Comparison of ENCODE assay signal across 11 cellular contexts in the genomic region with DNA sequence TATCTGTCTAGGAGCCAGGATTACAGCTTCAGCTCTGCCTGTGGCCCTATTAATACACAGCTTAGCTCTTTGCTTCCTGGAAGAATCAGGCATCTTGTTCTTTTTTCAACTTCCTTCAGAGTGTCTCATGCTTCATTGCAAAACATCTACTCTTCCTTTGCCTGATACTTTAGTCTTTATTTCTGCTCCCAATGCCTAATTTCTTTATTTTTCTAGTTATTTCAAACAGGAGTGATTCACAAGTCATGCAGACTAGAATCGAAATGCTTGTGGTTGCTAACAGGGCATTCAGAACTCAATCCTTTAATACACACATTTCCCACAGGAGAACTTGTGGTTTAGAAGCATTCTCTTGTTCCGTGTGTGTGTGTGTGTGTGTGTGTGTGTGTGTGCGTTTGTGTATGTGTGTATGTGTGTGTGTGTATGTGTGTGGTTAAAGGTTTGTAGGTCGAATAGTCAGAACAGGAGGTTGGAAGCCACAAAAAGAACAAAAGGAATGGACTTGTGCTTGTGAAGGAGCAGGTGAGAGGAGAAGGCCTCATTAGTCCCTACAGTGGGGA. TPM values are rescaled to one million over a fixed set of nuclear protein-coding genes. Genes with fewer than 3 reads are reported as not detected.
DNase-seq lines count a peak whose midpoint lies in the region; ATAC-seq, FAIRE-seq and TF ChIP-seq lines count a peak whose summit lies in the region.
"Had no signal": no experiment of that assay in that cellular context is flagged by ENCODE, and none has a peak within 500 bp of the region (broad histone marks: within the 10 kb centered on the region; RNA-seq: fewer than 3 reads in every experiment).

No MANE protein-coding gene starts in this region.

- CTCF ChIA-PET in PC-3 (lab: Charles Lee) = interaction anchor here (0.6 to 2.0 kb wide), 2 partner anchors 13 to 64 kb away, joined by 4 to 17 read pairs; no protein-coding TSS in a partner anchor

- ATAC-seq in PC-3 (peak; percentile 55), foreskin keratinocyte (no peak), HG02642 (IDR thresholded peaks at IDR 0.05; ENCODE audit: poor library complexity, unreplicated experiment) (no peak)

- H3K36me3 ChIP-seq in PC-3 (ENCODE audit: low read depth, low read length) = no peaks in the 10 kb centered on the region

- H3K9me2 ChIP-seq in PC-3 (replicated peaks; ENCODE audit: low read length) = no peaks in the 10 kb centered on the region

- no peaks in the 10 kb centered on the region for H4K20me1 ChIP-seq in PC-3 (ENCODE audit: low read length)

- no peaks in the 10 kb centered on the region for H3K79me2 ChIP-seq in PC-3 (ENCODE audit: low read length)

- POLR2A ChIA-PET in PC-3 (lab: Charles Lee; ENCODE audit: unreplicated experiment) = interaction anchor here (0.7 kb wide), 1 partner anchor 99 kb away, joined by 3 read pairs; no protein-coding TSS in a partner anchor

- H3K4me2 ChIP-seq in PC-3 (ENCODE audit: low read length) = no peak overlapping the region

- H3K27ac ChIP-seq in PC-3 (ENCODE audit: low read length) (no peak overlapping the region), foreskin keratinocyte (no peak overlapping the region)
- H3K27ac ChIP-seq: epithelial cell of prostate had no signal

- intact Hi-C loops in PC-3 (cut with micrococcal nuclease) = loop anchor here (2.0 kb wide), 1 partner anchor 245 kb away; a partner anchor contains a TSS

- peak; percentile 74 for FAIRE-seq in GM12892 (lab: Jason Lieb, UNC)

- no peaks in the 10 kb centered on the region for H3F3A ChIP-seq in PC-3 (ENCODE audit: low read length, unreplicated experiment)

- TF ChIP-seq POLR2A in GM12892 (IDR thresholded peaks at IDR 0.05; ENCODE audit: low read depth, low read length) = no peak

- DNase-seq in AG08396 (ENCODE audit: low spot score) (peak; percentile 14), GM12892 (ENCODE audit: insufficient read length) (no peak), PC-3 (peak; percentile 11), foreskin keratinocyte (peak; percentile 46 to 65), GOT3 (lab: John Stamatoyannopoulos, UW) (no peak), germinal center (ENCODE audit: low spot score) (no peak), retina (no peak)
- DNase-seq: activated CD8-positive, alpha-beta memory T cell treated with anti-CD3 and anti-CD28 coated beads, Interleukin-2, amount 50 U/mL, for 48 hours; Kasumi-1 had no signal

- TF ChIP-seq CTCF in PC-3 (conservative IDR thresholded peaks at IDR 0.05; ENCODE audit: low read depth, low read length) (no peak), foreskin keratinocyte (conservative IDR thresholded peaks at IDR 0.05) (no peak)

- H3K4me1 ChIP-seq in PC-3 (ENCODE audit: insufficient read depth, low read length) (peaks cover 14% of the 10 kb centered on the region; the same call in 1 of the 2 replicates), foreskin keratinocyte (no peaks in the 10 kb centered on the region)

- no peak overlapping the region for H3K9ac ChIP-seq in PC-3 (ENCODE audit: low read length)

- H2AFZ ChIP-seq in PC-3 (ENCODE audit: low read length) = 0 out of 2 replicates have a peak overlapping the region, but pooled peaks have one; percentile 4

- no peak overlapping the region for H3K4me3 ChIP-seq in PC-3 (ENCODE audit: low read length)

- BruUV-seq in PC-3 (replicated peaks; lab: Mats Ljungman, UMichigan) = no TSS peak

- H3K27me3 ChIP-seq in PC-3 (ENCODE audit: low read length) = no peaks in the 10 kb centered on the region
- H3K27me3 ChIP-seq in foreskin keratinocyte = no peaks in the 10 kb centered on the region

- no peaks in the 10 kb centered on the region for H3K9me3 ChIP-seq in PC-3 (ENCODE audit: low read length)

RNA-seq across cellular contexts. Expression of a gene that starts 28.3 kb away (rescaled TPM):
- polyA plus RNA-seq in GM12892 (2012; ENCODE audit: missing spikeins) = 46.4 TPM
- 7.4 and 8.5 TPM in 2 replicates for total RNA-seq in PC-3 (2014; rRNA removed)
- total RNA-seq in foreskin keratinocyte = 16.4 and 19.2 TPM in 2 replicates
- 14.1 and 14.9 TPM in 2 replicates for polyA plus RNA-seq in foreskin keratinocyte

RNA-seq across cellular contexts. Expression of a gene that starts 46.1 kb away (rescaled TPM):
- 9.9 TPM for polyA plus RNA-seq in GM12892 (2012; ENCODE audit: missing spikeins)
- 14.0 and 21.3 TPM in 2 replicates for total RNA-seq in PC-3 (2014; rRNA removed)
- total RNA-seq in foreskin keratinocyte = 16.8 and 25.0 TPM in 2 replicates
- polyA plus RNA-seq in foreskin keratinocyte = 3.5 and 6.4 TPM in 2 replicates

Comparison
In these comparisons a context has a peak if more than half of its experiments do, and no peak if none do; other contexts are left out.
1. DNase-seq: peak in AG08396 (single experiment), PC-3 (single experiment) and foreskin keratinocyte (2 of 2); none in GM12892 (single experiment), GOT3 (single experiment), germinal center (single experiment) and retina (single experiment).